Comparison of ENCODE assay signal across 23 cellular contexts in the genomic region with DNA sequence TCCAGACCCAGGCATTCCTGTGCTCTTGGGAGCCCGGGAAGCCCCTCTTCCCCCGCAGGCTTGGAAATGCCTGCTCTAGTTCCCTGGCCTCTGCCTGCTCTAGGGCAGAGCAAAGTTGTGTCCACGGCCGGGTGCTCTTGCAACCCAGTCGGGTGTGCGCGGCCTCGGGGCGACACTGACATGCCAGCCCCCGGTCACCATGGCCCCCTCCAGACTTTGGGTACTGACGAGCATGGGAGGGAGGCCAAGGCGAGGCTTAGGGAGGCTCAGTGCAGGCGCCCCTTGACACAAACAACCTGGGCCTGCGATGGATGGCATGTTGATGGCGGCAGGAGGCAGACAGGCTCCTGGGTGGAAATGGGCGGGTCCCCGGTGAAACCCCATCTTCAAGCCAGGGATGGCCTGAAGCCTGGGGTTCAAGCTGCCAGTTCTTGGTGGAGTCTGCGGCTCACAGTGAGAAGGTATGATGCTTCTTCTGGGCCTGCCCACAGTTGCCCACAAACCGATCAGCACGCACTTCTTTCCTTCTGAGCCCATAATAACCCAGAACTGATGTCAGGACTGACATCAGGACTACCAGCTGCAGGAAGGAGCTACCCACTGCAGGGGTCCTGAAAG.
"Had no signal": no experiment of that assay in that cellular context is flagged by ENCODE, and none has a peak within 500 bp of the region (broad histone marks: within the 10 kb centered on the region; RNA-seq: fewer than 3 reads in every experiment).

No MANE protein-coding gene starts in this region.

- H3K4me2 ChIP-seq: KMS-11 had no signal

- H3K9me3 ChIP-seq: SJSA1 had no signal

- H3K27ac ChIP-seq: KMS-11, SJSA1, SK-N-MC had no signal

- H3K4me3 ChIP-seq: SJSA1, SK-N-MC had no signal

- H3K9ac ChIP-seq: KMS-11 had no signal

- DNase-seq: IMR-90, Kasumi-1, MM.1S, NCI-H1092 treated with DMSO at 0.1 percent for 48 hours, NCI-H1436, NCI-H187, NCI-H2029, NCI-H2081 treated with DMSO at 0.1 percent for 48 hours, NCI-H2171, NCI-H226, NCI-H446, NCI-H510A, NCI-H524 treated with DMSO at 0.1 percent for 48 hours, NCI-H69, NCI-H774, Right ventricle myocardium superior, RPMI8226, SIG-M5 had no signal

- H3K36me3 ChIP-seq: SJSA1 had no signal

- FAIRE-seq: HepG2, RCC 7860 had no signal

- ATAC-seq: HepG2 had no signal

- H3K4me1 ChIP-seq: SJSA1 had no signal

- H3K27me3 ChIP-seq: SJSA1 had no signal
